Comparison of ENCODE assay signal across 29 cellular contexts in genomic region chr7:17912536-17913235, GRCh38.
"Had no signal": no experiment of that assay in that cellular context is flagged by ENCODE, and none has a peak within 500 bp of the region (broad histone marks: within the 10 kb centered on the region; RNA-seq: fewer than 3 reads in every experiment).

No MANE protein-coding gene starts in this region.

- H3K27me3 Mint-ChIP-seq: activated CD4-positive, alpha-beta memory T cell treated with anti-CD3 and anti-CD28 coated beads, Interleukin-2, amount 10 ng/mL, durations not matched to agents 7 days and 5 days; activated CD4-positive, alpha-beta T cell treated with anti-CD3 and anti-CD28 coated beads, Interleukin-2, amount 10 ng/mL, durations not matched to agents 7 days and 5 days; activated naive CD4-positive, alpha-beta T cell treated with anti-CD3 and anti-CD28 coated beads, Interleukin-2, amount 50 U/mL, for 24 hours; activated naive CD8-positive, alpha-beta T cell treated with anti-CD3 and anti-CD28 coated beads, Interleukin-2, amount 50 U/mL, for 24 hours; naive B cell; T-helper 17 cell had no signal

- FAIRE-seq: bronchial epithelial cell, colon, endometrium, pancreas had no signal

- ATAC-seq: activated naive CD8-positive, alpha-beta T cell treated with anti-CD3 and anti-CD28 coated beads, Interleukin-2, amount 50 U/mL, for 24 hours; pancreas; T-helper 17 cell had no signal

- H3K36me3 ChIP-seq: esophagus squamous epithelium, pancreas, prostate gland, uterus had no signal

- H3K9me3 ChIP-seq: pancreas, prostate gland had no signal

- H3K4me1 ChIP-seq: pancreas, prostate gland, uterus had no signal

- H3K4me1 Mint-ChIP-seq: mesothelial cell of epicardium had no signal

- H3K27ac ChIP-seq: epithelial cell of prostate, esophagus squamous epithelium, hepatocyte, pancreas, prostate gland, spleen, tibial nerve, uterus had no signal

- H3K27ac Mint-ChIP-seq: activated CD4-positive, alpha-beta memory T cell treated with anti-CD3 and anti-CD28 coated beads, Interleukin-2, amount 10 ng/mL, durations not matched to agents 7 days and 5 days; activated CD4-positive, alpha-beta T cell treated with anti-CD3 and anti-CD28 coated beads, Interleukin-2, amount 10 ng/mL, durations not matched to agents 7 days and 5 days; activated naive CD8-positive, alpha-beta T cell treated with anti-CD3 and anti-CD28 coated beads, Interleukin-2, amount 50 U/mL, for 24 hours; activated T-helper 2 cell treated with anti-CD3 and anti-CD28 coated beads, Interferon-gamma antibody, Interleukin-2, Interleukin-4, amounts not matched to agents 10 μg/mL and 5 μg/mL and 100 μg/mL, durations not matched to agents 14 hours and 24 hours and 36 hours; mesothelial cell of epicardium; T-helper 17 cell had no signal

- DNase-seq: activated CD4-positive, alpha-beta memory T cell treated with anti-CD3 and anti-CD28 coated beads, Interleukin-2, amount 10 ng/mL, durations not matched to agents 7 days and 5 days; activated CD4-positive, alpha-beta T cell treated with anti-CD3 and anti-CD28 coated beads for 1 hour; activated CD4-positive, alpha-beta T cell treated with anti-CD3 and anti-CD28 coated beads, Interleukin-2, amount 10 ng/mL, durations not matched to agents 7 days and 5 days; activated naive CD8-positive, alpha-beta T cell treated with anti-CD3 and anti-CD28 coated beads, Interleukin-2, amount 50 U/mL, for 24 hours; activated T-cell treated with anti-CD3 and anti-CD28 coated beads, Interleukin-2, amount 50 U/mL, for 48 hours; dermis blood vessel endothelial cell; effector CD4-positive, alpha-beta T cell; esophagus squamous epithelium; foreskin melanocyte; mammary epithelial cell; naive B cell; nucleus accumbens; spleen; stimulated activated naive CD4-positive, alpha-beta T cell treated with Interleukin-2 at 50 U/mL for 16 hours; T-helper 17 cell; T1000; uterus had no signal

- H3K4me3 Mint-ChIP-seq: activated CD4-positive, alpha-beta memory T cell treated with anti-CD3 and anti-CD28 coated beads, Interleukin-2, amount 10 ng/mL, durations not matched to agents 7 days and 5 days; activated CD4-positive, alpha-beta T cell treated with anti-CD3 and anti-CD28 coated beads, Interleukin-2, amount 10 ng/mL, durations not matched to agents 7 days and 5 days; activated naive CD4-positive, alpha-beta T cell treated with anti-CD3 and anti-CD28 coated beads, Interleukin-2, amount 50 U/mL, for 24 hours; activated naive CD8-positive, alpha-beta T cell treated with anti-CD3 and anti-CD28 coated beads, Interleukin-2, amount 50 U/mL, for 24 hours; mesothelial cell of epicardium; naive B cell; T-helper 17 cell; WTC11 had no signal

- H2AFZ ChIP-seq: hepatocyte had no signal

- H3K4me3 ChIP-seq: esophagus squamous epithelium, hepatocyte, pancreas, prostate gland, spleen, tibial nerve, uterus had no signal

- H3K27me3 ChIP-seq: esophagus squamous epithelium, hepatocyte, pancreas, spleen, tibial nerve, uterus had no signal

- H3K4me2 ChIP-seq: hepatocyte had no signal
